ENCODE assay signal across 20 cellular contexts in the genomic region with DNA sequence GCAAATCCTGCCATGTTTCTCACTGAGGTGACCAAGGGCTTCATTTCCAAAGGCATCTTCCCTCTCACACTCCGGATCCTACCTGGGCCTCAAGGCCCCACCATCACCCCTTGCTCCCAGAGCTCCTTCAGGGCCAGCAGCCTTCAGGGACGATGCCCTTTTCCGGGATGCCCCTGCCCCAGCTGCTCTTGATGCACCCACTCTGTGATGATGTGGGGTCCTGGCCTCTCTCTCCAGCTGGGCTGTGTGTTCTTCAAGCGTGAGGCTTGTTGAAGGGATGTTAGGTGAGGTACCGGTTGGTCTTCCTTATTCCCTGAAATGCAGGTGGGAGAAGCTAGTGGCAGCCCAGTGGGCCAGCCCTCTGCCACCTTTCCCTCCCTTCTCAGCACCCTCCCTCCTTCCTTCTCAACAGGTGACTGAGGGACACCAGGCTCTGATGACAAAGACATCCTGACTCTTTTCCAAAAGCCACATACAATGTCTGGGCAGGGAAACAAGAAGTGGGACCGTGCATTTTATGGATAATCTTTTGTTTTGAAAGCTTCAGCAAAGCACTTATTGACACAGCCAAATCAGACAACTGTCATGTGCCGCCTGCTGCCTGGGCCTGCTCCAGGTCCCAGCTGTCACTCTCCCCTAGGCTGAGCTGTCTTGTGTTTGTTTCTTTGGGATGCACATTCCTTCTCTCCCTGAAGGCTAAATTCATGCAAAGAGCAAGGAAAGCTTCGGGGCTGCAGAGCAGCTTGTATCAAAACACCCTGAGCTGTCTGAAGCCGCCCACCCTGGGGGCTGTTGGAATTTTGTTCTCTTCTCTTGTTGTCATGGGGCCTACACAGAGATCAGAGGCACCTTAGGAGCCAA. TPM values are rescaled to one million over a fixed set of nuclear protein-coding genes. Genes with fewer than 3 reads are reported as not detected.
DNase-seq lines count a peak whose midpoint lies in the region; TF ChIP-seq lines count a peak whose summit lies in the region.
"Had no signal": no experiment of that assay in that cellular context is flagged by ENCODE, and none has a peak within 500 bp of the region (broad histone marks: within the 10 kb centered on the region; RNA-seq: fewer than 3 reads in every experiment).

No MANE protein-coding gene starts in this region.

- H3K9me3 ChIP-seq in esophagus muscularis mucosa, result no peaks in the 10 kb centered on the region

- H3K27ac Mint-ChIP-seq in brain, result peak overlapping the region in 3 of 5 experiments; percentile 26 to 64 (median 41)
- H3K27ac Mint-ChIP-seq: IgD-negative memory B cell had no signal

- H3K4me3 ChIP-seq in LNCaP clone FGC (ENCODE audit: low read depth, low read length) (no peak overlapping the region), esophagus muscularis mucosa (no peak overlapping the region)
- H3K4me3 ChIP-seq: PC-9 had no signal

- TF ChIP-seq EP300 in esophagus muscularis mucosa (IDR thresholded peaks at IDR 0.05), result no peak

- DNase-seq in DMS153 (lab: John Stamatoyannopoulos, UW), result peak; percentile 35
- DNase-seq in DMS153 treated with DMSO at 0.1 percent for 48 hours (lab: John Stamatoyannopoulos, UW; ENCODE audit: unreplicated experiment), result no peak
- peak; percentile 79 for DNase-seq in LNCaP clone FGC (ENCODE audit: low read depth)
- DNase-seq in posterior vena cava (ENCODE audit: low spot score), result peak; percentile 20
- no peak for DNase-seq in kidney glomerular epithelial cell (lab: John Stamatoyannopoulos, UW)
- DNase-seq in activated CD4-positive, alpha-beta T cell treated with anti-CD3 and anti-CD28 coated beads for 4 hours, result no peak
- no peak for DNase-seq in esophagus muscularis mucosa (ENCODE audit: extremely low spot score)
- DNase-seq: 8988T, C1 segment of cervical spinal cord, DMS53, H9, MV-4-11, NCI-H1436, NCI-H2081 treated with DMSO at 0.1 percent for 48 hours, NCI-H510A, PC-9 had no signal

- no peak for TF ChIP-seq POLR2A in esophagus muscularis mucosa (IDR thresholded peaks at IDR 0.05; ENCODE audit: low read depth)

- H3K4me1 Mint-ChIP-seq in brain, result peaks cover 35% of the 10 kb centered on the region

- H3K27me3 ChIP-seq in esophagus muscularis mucosa, result peaks cover 0 to 69% (median 0%) of the 10 kb centered on the region in 4 donors

- no peaks in the 10 kb centered on the region for H3K36me3 ChIP-seq in esophagus muscularis mucosa

- peaks cover 28% of the 10 kb centered on the region for H3K27me3 Mint-ChIP-seq in brain

- no peak overlapping the region for H3K4me3 Mint-ChIP-seq in brain
- H3K4me3 Mint-ChIP-seq: H9, IgD-negative memory B cell had no signal

- no peaks in the 10 kb centered on the region for H3K36me3 Mint-ChIP-seq in brain
- H3K36me3 Mint-ChIP-seq: IgD-negative memory B cell had no signal

- H3K27ac ChIP-seq in esophagus muscularis mucosa (replicated peaks in 1 of 4), result no peak overlapping the region
- H3K27ac ChIP-seq: PC-9 had no signal

- no peaks in the 10 kb centered on the region for H3K9me3 Mint-ChIP-seq in brain
- H3K9me3 Mint-ChIP-seq: H9, IgD-negative memory B cell had no signal

- no peak for TF ChIP-seq CTCF in LNCaP clone FGC (IDR thresholded peaks at IDR 0.05; ENCODE audit: control insufficient read depth, extremely low read depth, insufficient read depth)
- no peak for TF ChIP-seq CTCF in brain (conservative IDR thresholded peaks at IDR 0.05)
- TF ChIP-seq CTCF in esophagus muscularis mucosa (IDR thresholded peaks at IDR 0.05), result no peak

- WGBS in esophagus muscularis mucosa, result 86% methylated on average over 9 of the region's 9 CpGs

- H3K4me1 ChIP-seq in esophagus muscularis mucosa, result no peaks in the 10 kb centered on the region

- intact Hi-C loops in posterior vena cava (cut with DNase I) (no loop called here), esophagus muscularis mucosa (cut with DNase I) (no loop called here)

RNA-seq across cellular contexts. Expression of gene SLC18A2, which starts 18.1 kb away (rescaled TPM):
- 10.3 TPM for polyA plus RNA-seq in brain (ENCODE audit: insufficient read depth, low read depth, low replicate concordance)
- total RNA-seq in posterior vena cava (1 to 10 TPM in 1 of 2 donors, under 1 TPM in 1; 0.81 to 2.7 TPM), esophagus muscularis mucosa (1 to 10 TPM in 3 of 4 donors, under 1 TPM in 1; 0.65 to 2.8 (median 2.1) TPM)
- total RNA-seq: HT1080, LHCN-M2, PC-9 had no signal

RNA-seq across cellular contexts. Expression of gene KCNK18, which starts 25.5 kb away (rescaled TPM):
- not detected for polyA plus RNA-seq in brain (ENCODE audit: insufficient read depth, low read depth, low replicate concordance)
- total RNA-seq in posterior vena cava (not detected), esophagus muscularis mucosa (not detected)
- total RNA-seq: H9, HT1080, LHCN-M2, PC-9 had no signal
- polyA plus RNA-seq: IgD-negative memory B cell had no signal

Comparison
In these comparisons a context has a peak if more than half of its experiments do, and no peak if none do; other contexts are left out.
1. DNase-seq: peak in DMS153 (single experiment), LNCaP clone FGC (single experiment) and posterior vena cava (single experiment); none in DMS153 treated with DMSO at 0.1 percent for 48 hours (single experiment), kidney glomerular epithelial cell (single experiment), activated CD4-positive, alpha-beta T cell treated with anti-CD3 and anti-CD28 coated beads for 4 hours (0 of 2) and esophagus muscularis mucosa (single experiment).